8 cellular contexts compared by ENCODE assay signal in the genomic region with DNA sequence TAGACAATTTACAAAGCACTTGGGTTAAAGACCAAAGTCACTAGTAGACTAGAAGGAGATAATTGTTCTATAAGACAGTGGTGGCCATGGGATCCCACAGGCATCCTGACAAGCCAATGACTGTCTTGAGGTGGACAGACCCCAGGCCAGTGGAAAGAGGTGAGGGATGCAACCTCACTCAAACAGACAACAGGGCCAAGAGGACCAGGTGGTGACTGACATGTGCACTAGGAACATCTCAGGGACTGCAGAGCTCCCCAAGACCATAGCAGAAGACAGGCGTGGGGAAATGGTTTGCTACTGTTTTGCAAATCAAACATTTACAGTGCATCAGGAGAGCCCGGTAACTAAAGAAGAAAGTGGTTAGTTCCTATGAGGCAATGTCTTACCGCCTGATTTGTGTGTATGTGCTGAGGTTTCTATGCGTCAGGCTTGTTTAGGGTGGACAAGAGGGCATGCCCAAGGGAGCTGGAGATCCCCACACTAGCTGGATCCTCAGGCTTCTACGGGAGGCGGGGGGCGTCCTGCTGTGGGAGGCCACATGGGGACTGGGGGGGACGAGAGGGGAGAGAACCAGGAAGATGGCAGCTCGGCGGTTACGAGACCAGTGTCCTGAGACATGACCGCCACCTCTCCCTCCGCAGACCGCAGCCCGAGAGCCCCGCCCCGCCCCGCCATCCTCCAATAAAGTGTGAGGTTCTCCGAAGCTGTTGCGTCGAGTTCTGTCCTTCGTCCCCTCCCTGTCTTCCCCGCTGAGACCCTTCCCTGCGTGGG. TPM values are rescaled to one million over a fixed set of nuclear protein-coding genes. Genes with fewer than 3 reads are reported as not detected.
DNase-seq lines count a peak whose midpoint lies in the region; ATAC-seq, FAIRE-seq and TF ChIP-seq lines count a peak whose summit lies in the region.

No MANE protein-coding gene starts in this region.

- H3K9me2 ChIP-seq in SK-N-SH: no peaks in the 10 kb centered on the region

- TF ChIP-seq EP300 in SK-N-SH (IDR thresholded peaks at IDR 0.05; ENCODE audit: borderline replicate concordance in 1 of 2, low read depth in 1 of 2, low read length in 1 of 2): no peak

- H3K27me3 ChIP-seq in HUES64 (ENCODE audit: insufficient read depth, low read length) (no peaks in the 10 kb centered on the region), SK-N-SH (ENCODE audit: insufficient read depth) (no peaks in the 10 kb centered on the region), astrocyte (ENCODE audit: insufficient read depth, low read length) (no peaks in the 10 kb centered on the region), skeletal muscle satellite cell (ENCODE audit: control insufficient read depth, insufficient read depth, low read length) (no peaks in the 10 kb centered on the region)

- H3K36me3 ChIP-seq in HUES64 (ENCODE audit: insufficient read depth, low read length) (peaks cover 33% of the 10 kb centered on the region), SK-N-SH (replicated peaks in 1 of 2; ENCODE audit: control insufficient read depth in 1 of 2, insufficient read depth in 2 of 2, low read length in 1 of 2) (peaks cover 12 to 28% of the 10 kb centered on the region in 2 experiments), astrocyte (ENCODE audit: insufficient read depth, low read length) (peaks cover 13% of the 10 kb centered on the region), skeletal muscle satellite cell (ENCODE audit: insufficient read depth, low read length) (peaks cover 30% of the 10 kb centered on the region)

- H3K4me2 ChIP-seq in SK-N-SH (peak overlapping the region; percentile 94), astrocyte (ENCODE audit: low read length) (peak overlapping the region; percentile 90), skeletal muscle satellite cell (ENCODE audit: low read length) (peak overlapping the region; percentile 94)

- H3K9me3 ChIP-seq in HUES64 (ENCODE audit: insufficient read depth, low read depth, low read length): no peaks in the 10 kb centered on the region
- no peaks in the 10 kb centered on the region for H3K9me3 ChIP-seq in SK-N-SH
- no peaks in the 10 kb centered on the region for H3K9me3 ChIP-seq in astrocyte (ENCODE audit: insufficient read depth, low read depth, low read length)
- H3K9me3 ChIP-seq in skeletal muscle satellite cell (replicated peaks; ENCODE audit: low read length): no peaks in the 10 kb centered on the region

- no peaks in the 10 kb centered on the region for H3K27me3 Mint-ChIP-seq in astrocyte (ENCODE audit: low read depth, unreplicated experiment)

- peak overlapping the region; percentile 94 for H3K4me3 ChIP-seq in HUES64 (ENCODE audit: low read length)
- peak overlapping the region; percentile 78 to 97 for H3K4me3 ChIP-seq in SK-N-SH (ENCODE audit: low read depth in 2 of 2, low read length in 1 of 2)
- H3K4me3 ChIP-seq in astrocyte (ENCODE audit: insufficient read depth, low read depth, low read length): peak overlapping the region; percentile 70
- peak overlapping the region; percentile 92 for H3K4me3 ChIP-seq in iPS-11a (ENCODE audit: low read depth, low read length)
- peak overlapping the region; percentile 98 for H3K4me3 ChIP-seq in skeletal muscle satellite cell (ENCODE audit: low read length)

- H3K4me1 ChIP-seq in HUES64 (ENCODE audit: insufficient read depth, low read length): peaks cover 15% of the 10 kb centered on the region
- H3K4me1 ChIP-seq in SK-N-SH (ENCODE audit: control insufficient read depth in 1 of 2, insufficient read depth in 2 of 2, low read depth in 1 of 2, low read length in 1 of 2): peaks cover 5 to 17% of the 10 kb centered on the region in 2 experiments; a peak in 2 of 4 replicates
- peaks cover 15% of the 10 kb centered on the region for H3K4me1 ChIP-seq in astrocyte (ENCODE audit: insufficient read depth, low read length)
- H3K4me1 ChIP-seq in skeletal muscle satellite cell (ENCODE audit: control insufficient read depth, insufficient read depth, low read length): peaks cover 27% of the 10 kb centered on the region

- DNase-seq in Daoy (ENCODE audit: low read depth) (peak; percentile 75), SK-N-SH (peak; percentile 91), astrocyte (ENCODE audit: low read depth) (peak; percentile 74)
- DNase-seq in activated effector memory CD4-positive, alpha-beta T cell treated with Interleukin-2 at 50 U/mL for 16 hours: no peak

- H2AFZ ChIP-seq in SK-N-SH (ENCODE audit: low read depth) (peak overlapping the region; percentile 53; the same call in 1 of the 2 replicates), astrocyte (ENCODE audit: low read depth, low read length) (peak overlapping the region; percentile 91)

- TF ChIP-seq CTCF in SK-N-SH (IDR thresholded peaks at IDR 0.05) (no peak), astrocyte (IDR thresholded peaks at IDR 0.05; ENCODE audit: insufficient read depth, low read depth, low read length) (no peak)

- H4K20me1 ChIP-seq in SK-N-SH (ENCODE audit: insufficient read depth) (0 out of 2 replicates have a peak, but pooled peaks cover 5% of the 10 kb centered on the region), astrocyte (ENCODE audit: insufficient read depth, low read length) (peaks cover 5% of the 10 kb centered on the region)

- no peaks in the 10 kb centered on the region for H3K9me3 Mint-ChIP-seq in astrocyte (ENCODE audit: unreplicated experiment)

- H3F3A ChIP-seq in SK-N-SH (replicated peaks; ENCODE audit: insufficient read depth): peaks cover 4% of the 10 kb centered on the region

- no peak overlapping the region for H3K27ac Mint-ChIP-seq in astrocyte (ENCODE audit: unreplicated experiment)

- peaks cover 8% of the 10 kb centered on the region for H3K4me1 Mint-ChIP-seq in astrocyte (ENCODE audit: low read depth, unreplicated experiment)

- peak; percentile 48 for ATAC-seq in GM21529 (IDR thresholded peaks at IDR 0.05; ENCODE audit: unreplicated experiment)

- FAIRE-seq in astrocyte (lab: Jason Lieb, UNC): no peak

- H3K4me3 Mint-ChIP-seq in astrocyte (ENCODE audit: unreplicated experiment): peak overlapping the region; percentile 84

- H3K9ac ChIP-seq in HUES64 (ENCODE audit: low read depth, low read length): peak overlapping the region; percentile 92
- H3K9ac ChIP-seq in SK-N-SH: peak overlapping the region; percentile 80; the same call in 1 of the 2 replicates
- H3K9ac ChIP-seq in astrocyte (ENCODE audit: low read length): peak overlapping the region; percentile 85
- peak overlapping the region; percentile 90 for H3K9ac ChIP-seq in skeletal muscle satellite cell (ENCODE audit: low read depth, low read length)

- POLR2A ChIA-PET in SK-N-SH (lab: Yijun Ruan, JAX): interaction anchor here (0.7 to 1.1 kb wide), 4 partner anchors 30 to 629 kb away, joined by 3 read pairs; a partner anchor contains a TSS

- H3K79me2 ChIP-seq in SK-N-SH (ENCODE audit: insufficient read depth): peaks cover 21% of the 10 kb centered on the region
- peaks cover 10% of the 10 kb centered on the region for H3K79me2 ChIP-seq in astrocyte (ENCODE audit: insufficient read depth, low read length)

- 5% methylated on average over 24 of the region's 24 CpGs for WGBS in HUES64
- WGBS in SK-N-SH (ENCODE audit: low lambda C conversion rate): 20% methylated on average over 15 of the region's 24 CpGs

- no peak for TF ChIP-seq RAD21 in SK-N-SH (IDR thresholded peaks at IDR 0.05; ENCODE audit: low read length)

- CTCF ChIA-PET in SK-N-SH (lab: Yijun Ruan, JAX): interaction anchor here (1.5 kb wide), 1 partner anchor 8 kb away, joined by 7 read pairs; no protein-coding TSS in a partner anchor

- H3K27ac ChIP-seq in HUES64 (ENCODE audit: low read depth, low read length) (peak overlapping the region; percentile 54), SK-N-SH (ENCODE audit: low read depth in 2 of 2, low read length in 1 of 2) (peak overlapping the region; percentile 54 to 96), astrocyte (ENCODE audit: low read depth, low read length) (peak overlapping the region; percentile 75)

- H3K36me3 Mint-ChIP-seq in astrocyte (ENCODE audit: low read depth, unreplicated experiment): peaks cover 26% of the 10 kb centered on the region

RNA-seq across cellular contexts. Expression of a gene that starts 0.6 kb away (rescaled TPM):
- total RNA-seq in Daoy (2014; rRNA removed; shearing (Covaris generic)): 98.0 and 109 TPM in 2 replicates
- 80.0 TPM for polyA plus RNA-seq in HUES64 (2013, experiment 1 of 2)
- polyA plus RNA-seq in HUES64 (2013, experiment 2 of 2): 74.7 TPM
- polyA plus RNA-seq in SK-N-SH (2012; rRNA removed): 114 and 152 TPM in 2 replicates
- polyA plus RNA-seq in SK-N-SH (2012; cell fraction: cytosol; rRNA removed): 91.5 and 118 TPM in 2 replicates
- 94.2 and 127 TPM in 2 replicates for polyA plus RNA-seq in SK-N-SH (2012; cell fraction: nucleus; rRNA removed)
- total RNA-seq in astrocyte: 27.3 and 29.0 TPM in 2 replicates
- total RNA-seq in skeletal muscle satellite cell (2012; rRNA removed): 31.9 and 47.7 TPM in 2 replicates

RNA-seq across cellular contexts. Expression of a gene that starts 1.8 kb away (rescaled TPM):
- not detected in 2 replicates for total RNA-seq in Daoy (2014; rRNA removed; shearing (Covaris generic))
- 0.50 TPM for polyA plus RNA-seq in HUES64 (2013, experiment 1 of 2)
- not detected for polyA plus RNA-seq in HUES64 (2013, experiment 2 of 2)
- 0.31 and 0.58 TPM in 2 replicates for polyA plus RNA-seq in SK-N-SH (2012; rRNA removed)
- polyA plus RNA-seq in SK-N-SH (2012; cell fraction: cytosol; rRNA removed): 0.05 TPM in 1 of 2 replicates, not detected in the other
- polyA plus RNA-seq in SK-N-SH (2012; cell fraction: nucleus; rRNA removed): 2.3 and 5.7 TPM in 2 replicates
- total RNA-seq in astrocyte: 0.89 and 1.4 TPM in 2 replicates
- total RNA-seq in skeletal muscle satellite cell (2012; rRNA removed): 0.25 and 0.44 TPM in 2 replicates

RNA-seq across cellular contexts. Expression of a gene that starts 26.2 kb away (rescaled TPM):
- total RNA-seq in Daoy (2014; rRNA removed; shearing (Covaris generic)): not detected in 2 replicates
- not detected for polyA plus RNA-seq in HUES64 (2013, experiment 1 of 2)
- polyA plus RNA-seq in HUES64 (2013, experiment 2 of 2): not detected
- not detected in 2 replicates for polyA plus RNA-seq in SK-N-SH (2012; rRNA removed)
- polyA plus RNA-seq in SK-N-SH (2012; cell fraction: cytosol; rRNA removed): not detected in 2 replicates
- polyA plus RNA-seq in SK-N-SH (2012; cell fraction: nucleus; rRNA removed): not detected in 2 replicates
- not detected in 2 replicates for total RNA-seq in astrocyte
- not detected in 2 replicates for total RNA-seq in skeletal muscle satellite cell (2012; rRNA removed)

RNA-seq across cellular contexts. Expression of a gene that starts 39.3 kb away (rescaled TPM):
- not detected in 2 replicates for total RNA-seq in Daoy (2014; rRNA removed; shearing (Covaris generic))
- polyA plus RNA-seq in HUES64 (2013, experiment 1 of 2): not detected
- polyA plus RNA-seq in HUES64 (2013, experiment 2 of 2): not detected
- polyA plus RNA-seq in SK-N-SH (2012; rRNA removed): not detected in 2 replicates
- not detected in 2 replicates for polyA plus RNA-seq in SK-N-SH (2012; cell fraction: cytosol; rRNA removed)
- not detected in 2 replicates for polyA plus RNA-seq in SK-N-SH (2012; cell fraction: nucleus; rRNA removed)
- total RNA-seq in astrocyte: not detected in 2 replicates
- not detected in 2 replicates for total RNA-seq in skeletal muscle satellite cell (2012; rRNA removed)
